Comparison of ENCODE assay signal across 9 cellular contexts in the genomic region with DNA sequence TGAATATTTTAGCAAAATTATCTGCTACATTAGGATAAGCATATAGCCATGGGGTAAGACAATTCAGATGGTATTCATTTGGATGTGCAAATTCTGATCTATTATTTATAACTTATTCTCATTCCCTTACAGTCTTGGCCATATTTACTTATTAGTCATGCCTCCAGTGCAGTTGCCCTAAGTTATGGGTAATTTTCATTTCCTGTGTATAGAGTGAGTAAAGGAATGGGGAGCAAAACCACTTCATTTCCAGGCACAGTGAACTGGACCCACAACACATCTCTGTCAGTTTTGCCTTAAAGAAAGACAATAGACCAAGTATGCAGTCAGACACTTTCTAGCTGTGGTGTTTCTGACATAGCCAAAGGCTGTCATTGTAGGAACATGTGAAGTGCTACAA.
"Had no signal": no experiment of that assay in that cellular context is flagged by ENCODE, and none has a peak within 500 bp of the region (broad histone marks: within the 10 kb centered on the region; RNA-seq: fewer than 3 reads in every experiment).

No MANE protein-coding gene starts in this region.

- ATAC-seq: left ventricle myocardium superior had no signal

- DNase-seq: activated B cell treated with CpG ODN at 0.5 μM for 24 hours; activated CD4-positive, alpha-beta T cell treated with anti-CD3 and anti-CD28 coated beads, Interleukin-2, amount 10 ng/mL, durations not matched to agents 24 days and 14 days; activated naive CD4-positive, alpha-beta T cell treated with anti-CD3 and anti-CD28 coated beads for 36 hours; erythroblast; left ventricle myocardium superior; ovary; stimulated activated CD4-positive, alpha-beta T cell treated with anti-CD3 and anti-CD28 coated beads, Interleukin-2, amount 100 ng/mL, for 48 hours; stimulated activated CD8-positive, alpha-beta memory T cell treated with anti-CD3 and anti-CD28 coated beads, Interleukin-4, amount 100 ng/mL, for 48 hours had no signal

- H3K4me3 ChIP-seq: ovary, thoracic aorta had no signal
